8 cellular contexts compared by ENCODE assay signal in genomic region chr10:70404906-70405824, GRCh38. TPM values are rescaled to one million over a fixed set of nuclear protein-coding genes. Genes with fewer than 3 reads are reported as not detected.
DNase-seq lines count a peak whose midpoint lies in the region; ATAC-seq and TF ChIP-seq lines count a peak whose summit lies in the region.

No MANE protein-coding gene starts in this region.

- DNase-seq in GM12864 (ENCODE audit: low read depth) (no peak), SK-N-SH (peak; percentile 60), T47D (ENCODE audit: low read depth in 1 of 2, low spot score in 1 of 2) (peak; percentile 74 to 91), sigmoid colon (peak; percentile 98)

- no peak for TF ChIP-seq CTCF in GM12864 (IDR thresholded peaks at IDR 0.05; ENCODE audit: low read depth, low read length, missing control alignments)
- TF ChIP-seq CTCF in SK-N-SH (IDR thresholded peaks at IDR 0.05), result no peak
- no peak for TF ChIP-seq CTCF in sigmoid colon (IDR thresholded peaks at IDR 0.05)

- H3K9me3 ChIP-seq in SK-N-SH (no peaks in the 10 kb centered on the region), iPS-18a (ENCODE audit: control insufficient read depth, low read depth, low read length) (no peaks in the 10 kb centered on the region), sigmoid colon (no peaks in the 10 kb centered on the region)

- TF ChIP-seq EP300 in SK-N-SH (IDR thresholded peaks at IDR 0.05; ENCODE audit: borderline replicate concordance in 1 of 2, low read depth in 1 of 2, low read length in 1 of 2) (no peak), sigmoid colon (IDR thresholded peaks at IDR 0.05) (peak in 1 of 4 donors; percentile 43)

- peak overlapping the region; percentile 93 for H3K9ac ChIP-seq in SK-N-SH
- H3K9ac ChIP-seq in iPS-18a (ENCODE audit: low read length), result peak overlapping the region; percentile 73

- peak; percentile 35 for ATAC-seq in HG03571 (IDR thresholded peaks at IDR 0.05; ENCODE audit: unreplicated experiment)
- no peak for ATAC-seq in HG03097 (IDR thresholded peaks at IDR 0.05; ENCODE audit: low FRiP score, unreplicated experiment)
- no peak for ATAC-seq in HG03432 (IDR thresholded peaks at IDR 0.05; ENCODE audit: unreplicated experiment)

- H3K27ac ChIP-seq in SK-N-SH (ENCODE audit: low read depth in 2 of 2, low read length in 1 of 2) (peak overlapping the region; percentile 74), iPS-18a (ENCODE audit: low read length) (no peak overlapping the region), sigmoid colon (peak overlapping the region; percentile 99 to 100 (median 100))

- TF ChIP-seq RAD21 in SK-N-SH (IDR thresholded peaks at IDR 0.05; ENCODE audit: low read length), result no peak

- in situ Hi-C loops in T47D (cut with HindIII; ENCODE audit: low pct_unique_long_range_greater_than_20kb, low sequenced_read_pairs), result no loop called here

- H3K4me1 ChIP-seq in SK-N-SH (ENCODE audit: control insufficient read depth in 1 of 2, insufficient read depth in 2 of 2, low read depth in 1 of 2, low read length in 1 of 2), result peaks cover 10 to 18% of the 10 kb centered on the region in 2 experiments
- peaks cover 14% of the 10 kb centered on the region for H3K4me1 ChIP-seq in iPS-18a (ENCODE audit: control insufficient read depth, low read depth, low read length)
- peaks cover 0 to 48% (median 39%) of the 10 kb centered on the region in 4 donors for H3K4me1 ChIP-seq in sigmoid colon

- CTCF ChIA-PET in SK-N-SH (lab: Yijun Ruan, JAX), result interaction anchor here (0.8 to 3.7 kb wide), 8 partner anchors 13 to 261 kb away, joined by 3 to 21 read pairs (median 4); partner anchors contain the start of gene PPA1

- peak; percentile 11 to 63 for TF ChIP-seq POLR2A in sigmoid colon (IDR thresholded peaks at IDR 0.05)

- H3K36me3 ChIP-seq in SK-N-SH (replicated peaks in 1 of 2; ENCODE audit: control insufficient read depth in 1 of 2, insufficient read depth in 2 of 2, low read length in 1 of 2), result peaks cover 1 to 4% of the 10 kb centered on the region in 2 experiments
- H3K36me3 ChIP-seq in iPS-18a (ENCODE audit: control insufficient read depth, low read depth, low read length), result peaks cover 5% of the 10 kb centered on the region
- no peaks in the 10 kb centered on the region for H3K36me3 ChIP-seq in sigmoid colon

- H3K4me3 ChIP-seq in GM12864 (ENCODE audit: low read depth, low read length) (peak overlapping the region; percentile 84), SK-N-SH (ENCODE audit: low read depth in 2 of 2, low read length in 1 of 2) (peak overlapping the region; percentile 91 to 93), iPS-18a (ENCODE audit: low read length) (peak overlapping the region; percentile 91), sigmoid colon (peak overlapping the region; percentile 88 to 92 (median 88))

- H3K79me2 ChIP-seq in SK-N-SH (ENCODE audit: insufficient read depth), result peaks cover 55% of the 10 kb centered on the region

- POLR2A ChIA-PET in SK-N-SH (lab: Yijun Ruan, JAX), result interaction anchor here (0.6 to 1.8 kb wide), 5 partner anchors 18 to 259 kb away, joined by 3 to 6 read pairs (median 3); partner anchors contain the start of gene LRRC20

- no peaks in the 10 kb centered on the region for H3K9me2 ChIP-seq in SK-N-SH

- peaks cover 4% of the 10 kb centered on the region for H3F3A ChIP-seq in SK-N-SH (replicated peaks; ENCODE audit: insufficient read depth)

- H3K27me3 ChIP-seq in SK-N-SH (ENCODE audit: insufficient read depth) (no peaks in the 10 kb centered on the region), iPS-18a (ENCODE audit: control insufficient read depth, insufficient read depth, low read length) (no peaks in the 10 kb centered on the region), sigmoid colon (no peaks in the 10 kb centered on the region)

- no peak overlapping the region for H2AFZ ChIP-seq in SK-N-SH (ENCODE audit: low read depth)

- H4K20me1 ChIP-seq in SK-N-SH (ENCODE audit: insufficient read depth), result peaks cover 49% of the 10 kb centered on the region

- H3K4me2 ChIP-seq in SK-N-SH, result peak overlapping the region; percentile 98

- intact Hi-C loops in sigmoid colon (cut with DNase I), result loop anchor here (2.0 to 10.0 kb wide), 3 partner anchors 22 to 810 kb away; partner anchors contain the start of genes LRRC20 and UNC5B

- WGBS in SK-N-SH (ENCODE audit: low lambda C conversion rate), result 3% methylated on average over 20 of the region's 22 CpGs
- WGBS in sigmoid colon, 2 donors, result 1 to 3% methylated on average over 22 of the region's 22 CpGs

TF ChIP-seq in SK-N-SH, 30 proteins besides CTCF, POLR2A, EP300 and RAD21:
- TF ChIP-seq RXRA (IDR thresholded peaks at IDR 0.05; ENCODE audit: borderline replicate concordance, low read depth), result no peak
- TF ChIP-seq MXI1 (IDR thresholded peaks at IDR 0.05; ENCODE audit: low read depth, low read length), result peak; percentile 25

RNA-seq across cellular contexts. Expression of gene EIF4EBP2, which starts 1.2 kb away (rescaled TPM):
- polyA plus RNA-seq in SK-N-SH (2012; rRNA removed), result 9.9 and 12.7 TPM in 2 replicates
- 15.5 and 15.7 TPM in 2 replicates for polyA plus RNA-seq in SK-N-SH (2012; cell fraction: cytosol; rRNA removed)
- polyA plus RNA-seq in SK-N-SH (2012; cell fraction: nucleus; rRNA removed), result 5.9 and 9.9 TPM in 2 replicates
- 10 to 100 TPM; 67.1 to 76.0 (median 72.6) TPM for total RNA-seq in sigmoid colon
- 100 to 1,000 TPM in 1 of 3 donors, 10 to 100 TPM in 2; 34.7 to 102 (median 76.3) TPM for polyA plus RNA-seq in sigmoid colon

RNA-seq across cellular contexts. Expression of gene LRRC20, which starts 22.7 kb away (rescaled TPM):
- polyA plus RNA-seq in SK-N-SH (2012; rRNA removed) (27.7 and 28.9 TPM in 2 replicates), sigmoid colon (10 to 100 TPM in 1 of 3 donors, 1 to 10 TPM in 2; 1.2 to 12.2 (median 3.2) TPM)
- polyA plus RNA-seq in SK-N-SH (2012; cell fraction: cytosol; rRNA removed), result 13.8 and 23.4 TPM in 2 replicates
- 20.3 and 23.6 TPM in 2 replicates for polyA plus RNA-seq in SK-N-SH (2012; cell fraction: nucleus; rRNA removed)
- 10 to 100 TPM in 3 of 4 donors, 1 to 10 TPM in 1; 9.9 to 22.4 (median 18.7) TPM for total RNA-seq in sigmoid colon

RNA-seq across cellular contexts. Expression of gene NODAL, which starts 36.3 kb away (rescaled TPM):
- polyA plus RNA-seq in SK-N-SH (2012; rRNA removed) (not detected in 2 replicates), sigmoid colon (not detected)
- not detected in 2 replicates for polyA plus RNA-seq in SK-N-SH (2012; cell fraction: cytosol; rRNA removed)
- not detected in 2 replicates for polyA plus RNA-seq in SK-N-SH (2012; cell fraction: nucleus; rRNA removed)
- total RNA-seq in sigmoid colon, result not detected
